In genomic region chr5:16487448-16487847, GRCh38 we compare ENCODE assay signal across 21 cellular contexts. TPM values are rescaled to one million over a fixed set of nuclear protein-coding genes. Genes with fewer than 3 reads are reported as not detected.
DNase-seq lines count a peak whose midpoint lies in the region; ATAC-seq, FAIRE-seq and TF ChIP-seq lines count a peak whose summit lies in the region.
"Had no signal": no experiment of that assay in that cellular context is flagged by ENCODE, and none has a peak within 500 bp of the region (broad histone marks: within the 10 kb centered on the region; RNA-seq: fewer than 3 reads in every experiment).

No MANE protein-coding gene starts in this region.

- H4K20me1 ChIP-seq in HepG2 (ENCODE audit: insufficient read depth, low read length): no peaks in the 10 kb centered on the region

- H3K9me3 ChIP-seq in liver (ENCODE audit: control insufficient read depth in 4 of 4, low read length in 3 of 4): no peaks in the 10 kb centered on the region
- H3K9me3 ChIP-seq in HepG2 (ENCODE audit: low read length): no peaks in the 10 kb centered on the region
- H3K9me3 ChIP-seq in kidney (ENCODE audit: control insufficient read depth in 1 of 2, low read length in 2 of 2): no peaks in the 10 kb centered on the region
- H3K9me3 ChIP-seq in pancreas: no peaks in the 10 kb centered on the region
- H3K9me3 ChIP-seq: A549 had no signal

- H3K4me3 ChIP-seq in liver (ENCODE audit: low read depth in 1 of 3, low read length in 3 of 3) (no peak overlapping the region), HepG2 (replicated peaks in 1 of 3; ENCODE audit: insufficient read depth in 1 of 3, low read depth in 2 of 3, low read length in 3 of 3) (no peak overlapping the region), kidney (ENCODE audit: low read length in 2 of 2) (no peak overlapping the region), pancreas (peak overlapping the region in 1 of 4 donors; percentile 13)
- H3K4me3 ChIP-seq: A549 had no signal

- FAIRE-seq in HepG2 (lab: Jason Lieb, UNC): no peak
- no peak for FAIRE-seq in kidney (lab: Jason Lieb, UNC)
- no peak for FAIRE-seq in pancreas (lab: Jason Lieb, UNC)
- FAIRE-seq: A549 had no signal

- H3K4me1 ChIP-seq in liver (ENCODE audit: control insufficient read depth in 4 of 4, insufficient read depth in 4 of 4, low read length in 3 of 4) (peaks cover 0 to 23% (median 9%) of the 10 kb centered on the region in 4 donors), HepG2 (ENCODE audit: insufficient read depth, low read length) (no peaks in the 10 kb centered on the region), kidney (ENCODE audit: control insufficient read depth in 1 of 2, insufficient read depth in 1 of 2, low read depth in 1 of 2, low read length in 2 of 2) (peaks cover 0 to 14% of the 10 kb centered on the region in 2 donors), pancreas (peaks cover 12 to 41% (median 27%) of the 10 kb centered on the region in 3 donors)

- TF ChIP-seq EP300 in HepG2 (IDR thresholded peaks at IDR 0.05; ENCODE audit: low read depth in 2 of 2, low read length in 2 of 2) (no peak), HepG2 (CRISPR knock-in tag; IDR thresholded peaks at IDR 0.05; ENCODE audit: borderline replicate concordance) (no peak)

- DNase-seq in HepG2 (ENCODE audit: low spot score): no peak
- no peak for DNase-seq in kidney
- DNase-seq in pancreas: peak in 1 of 6 donors; percentile 51
- no peak for DNase-seq in NCI-H1694 treated with DMSO at 0.1 percent for 48 hours (lab: John Stamatoyannopoulos, UW)
- DNase-seq in pons (ENCODE audit: low spot score): no peak
- no peak for DNase-seq in natural killer cell
- DNase-seq: EL, GF-D8, NCI-H1105, NCI-H146, NCI-H2029 treated with DMSO at 0.1 percent for 48 hours, NCI-H226, NCI-H510A treated with DMSO at 0.1 percent for 48 hours, NCI-H748 treated with DMSO at 0.1 percent for 48 hours had no signal

- TF ChIP-seq CTCF in liver (IDR thresholded peaks at IDR 0.05; ENCODE audit: low read depth, low read length, missing input control) (no peak), HepG2 (CRISPR knock-in tag; IDR thresholded peaks at IDR 0.05) (no peak), kidney (IDR thresholded peaks at IDR 0.05; ENCODE audit: borderline replicate concordance, extremely low read depth, insufficient read depth) (no peak), pancreas (IDR thresholded peaks at IDR 0.05) (no peak), natural killer cell (IDR thresholded peaks at IDR 0.05) (no peak)

- no TSS peak for BruUV-seq in HepG2 (replicated peaks; lab: Mats Ljungman, UMichigan)

- no peak overlapping the region for H2AFZ ChIP-seq in HepG2 (ENCODE audit: low read length)

- peaks cover 0 to 4% (median 0%) of the 10 kb centered on the region in 4 donors for H3K36me3 ChIP-seq in liver (ENCODE audit: control insufficient read depth in 4 of 4, insufficient read depth in 3 of 4, low read depth in 1 of 4, low read length in 3 of 4)
- no peaks in the 10 kb centered on the region for H3K36me3 ChIP-seq in HepG2 (replicated peaks in 1 of 2; ENCODE audit: control insufficient read depth in 1 of 2, insufficient read depth in 2 of 2, low read length in 2 of 2)
- H3K36me3 ChIP-seq in kidney (ENCODE audit: control insufficient read depth in 1 of 2, insufficient read depth in 2 of 2, low read length in 2 of 2): no peaks in the 10 kb centered on the region
- no peaks in the 10 kb centered on the region for H3K36me3 ChIP-seq in pancreas

- no peaks in the 10 kb centered on the region for H3K36me3 Mint-ChIP-seq in natural killer cell
- H3K36me3 Mint-ChIP-seq: CD14-positive monocyte, IgD-negative memory B cell had no signal

- CTCF ChIA-PET in HepG2 (lab: Yijun Ruan, JAX; ENCODE audit: low intra/inter-chr PET ratio, low total read pairs): interaction anchor here (0.7 kb wide), 1 partner anchor 65 kb away, joined by 3 read pairs; no protein-coding TSS in a partner anchor

- ATAC-seq in HepG2 (no peak), pancreas (peak; percentile 56 to 66 (median 62)), GM21619 (IDR thresholded peaks at IDR 0.05; ENCODE audit: unreplicated experiment) (no peak), natural killer cell (no peak)
- ATAC-seq: A549 had no signal

- H3K79me2 ChIP-seq in HepG2 (ENCODE audit: insufficient read depth, low read length): no peaks in the 10 kb centered on the region

- H3K27ac ChIP-seq in liver (ENCODE audit: low read depth in 1 of 2, low read length in 2 of 2) (peak overlapping the region; percentile 40 to 64), HepG2 (ENCODE audit: extremely low read length, insufficient read depth, low read length) (no peak overlapping the region), kidney (ENCODE audit: low read depth in 2 of 2, low read length in 2 of 2) (peak overlapping the region; percentile 80 to 85), pancreas (peak overlapping the region; percentile 44 to 83 (median 72))
- H3K27ac ChIP-seq: A549, RWPE1 had no signal

- TF ChIP-seq POLR2A in HepG2 (IDR thresholded peaks at IDR 0.05; ENCODE audit: insufficient read depth in 1 of 2, low read depth in 2 of 2, low read length in 2 of 2): no peak

- no peak overlapping the region for H3K4me3 Mint-ChIP-seq in natural killer cell
- H3K4me3 Mint-ChIP-seq: B cell, CD14-positive monocyte, IgD-negative memory B cell had no signal

- intact Hi-C loops in HepG2 (cut with micrococcal nuclease; ENCODE audit: unreplicated experiment): no loop called here
- intact Hi-C loops in kidney (cut with DNase I): no loop called here
- intact Hi-C loops in pancreas (cut with DNase I): no loop called here
- intact Hi-C loops in natural killer cell (cut with micrococcal nuclease): no loop called here

- in situ Hi-C loops in HepG2 (cut with HindIII; ENCODE audit: extremely low pct_ligation_motif_present, low pct_unique_long_range_greater_than_20kb): loop anchor here (5.0 to 10.0 kb wide), 2 partner anchors 65 to 177 kb away; no protein-coding TSS in a partner anchor

- H3K9me3 Mint-ChIP-seq in natural killer cell: no peaks in the 10 kb centered on the region
- H3K9me3 Mint-ChIP-seq: CD14-positive monocyte, IgD-negative memory B cell had no signal

- H3K4me1 Mint-ChIP-seq in natural killer cell: no peaks in the 10 kb centered on the region
- H3K4me1 Mint-ChIP-seq: B cell, CD14-positive monocyte had no signal

- WGBS in liver: 93% methylated on average over 2 of the region's 2 CpGs
- WGBS in HepG2 (ENCODE audit: low lambda C conversion rate): 52% methylated on average over 2 of the region's 2 CpGs
- WGBS in pancreas, 2 donors: 35 to 38% methylated on average over 2 of the region's 2 CpGs

- H3K27me3 ChIP-seq in liver (ENCODE audit: control insufficient read depth in 4 of 4, insufficient read depth in 4 of 4, low read length in 3 of 4) (no peaks in the 10 kb centered on the region), HepG2 (ENCODE audit: control insufficient read depth in 1 of 2, insufficient read depth in 2 of 2, low read length in 2 of 2) (no peaks in the 10 kb centered on the region; a peak in 1 of 5 replicates), pancreas (no peaks in the 10 kb centered on the region)

- peaks cover 6 to 9% of the 10 kb centered on the region in 2 donors for H3K27me3 Mint-ChIP-seq in natural killer cell (ENCODE audit: low read depth in 2 of 2)
- H3K27me3 Mint-ChIP-seq: B cell, IgD-negative memory B cell had no signal

- no peak overlapping the region for H3K27ac Mint-ChIP-seq in natural killer cell
- H3K27ac Mint-ChIP-seq: B cell, IgD-negative memory B cell had no signal

- H3K4me2 ChIP-seq in HepG2 (ENCODE audit: low read depth, low read length): no peak overlapping the region
- H3K4me2 ChIP-seq: A549 had no signal

- POLR2A ChIA-PET in HepG2 (lab: Yijun Ruan, JAX): no interaction called here

- H3K9ac ChIP-seq in liver (ENCODE audit: low read depth in 1 of 2, low read length in 2 of 2): no peak overlapping the region
- H3K9ac ChIP-seq in HepG2 (ENCODE audit: insufficient read depth, low read depth, low read length): no peak overlapping the region
- H3K9ac ChIP-seq in kidney (ENCODE audit: low read length in 2 of 2): no peak overlapping the region

- TF ChIP-seq RAD21 in liver (IDR thresholded peaks at IDR 0.05): no peak
- no peak for TF ChIP-seq RAD21 in HepG2 (CRISPR knock-in tag; IDR thresholded peaks at IDR 0.05)

TF ChIP-seq in liver, 16 proteins besides CTCF, POLR2A, EP300 and RAD21:
- TF ChIP-seq NR2F2 (IDR thresholded peaks at IDR 0.05) (no peak), HNF4G (IDR thresholded peaks at IDR 0.05) (peak; percentile 26), HNF4A (conservative IDR thresholded peaks at IDR 0.05) (peak in 1 of 2 donors; percentile 46)

TF ChIP-seq in HepG2, 621 proteins besides CTCF, POLR2A, EP300 and RAD21 (continues in another document):
- TF ChIP-seq DPF2 (CRISPR knock-in tag; IDR thresholded peaks at IDR 0.05; ENCODE audit: borderline replicate concordance, low read depth): no peak
- TF ChIP-seq ATF1 (CRISPR knock-in tag; IDR thresholded peaks at IDR 0.05): no peak
- no peak for TF ChIP-seq MAFF (IDR thresholded peaks at IDR 0.05; ENCODE audit: low read depth, low read length)

RNA-seq across cellular contexts. Expression of gene ZNF622, which starts 21.8 kb away (rescaled TPM):
- 10 to 100 TPM; 12.8 to 18.7 TPM for total RNA-seq in liver
- polyA plus RNA-seq in liver: 10 to 100 TPM; 16.1 to 16.6 TPM
- 44.7 and 50.2 TPM in 2 replicates for total RNA-seq in HepG2 (2016; rRNA removed; fragmentation: Illumina TruSeq; extraction: Trizol)
- total RNA-seq in HepG2 (2016; cell fraction: cytosol; rRNA removed; fragmentation: Illumina TruSeq; extraction: Trizol; ENCODE audit: low read depth): 7.9 and 9.2 TPM in 2 replicates
- total RNA-seq in HepG2 (2016; cell fraction: insoluble cytoplasmic fraction; rRNA removed; fragmentation: Illumina TruSeq; extraction: Trizol): 42.5 and 45.6 TPM in 2 replicates
- total RNA-seq in HepG2 (2016; cell fraction: membrane; rRNA removed; fragmentation: Illumina TruSeq; extraction: Trizol): 10.6 and 12.6 TPM in 2 replicates
- total RNA-seq in HepG2 (2016; cell fraction: nucleus; rRNA removed; fragmentation: Illumina TruSeq; extraction: Trizol): 25.0 and 27.5 TPM in 2 replicates
- polyA plus RNA-seq in HepG2 (2011; rRNA removed): 10.9 and 12.1 TPM in 2 replicates
- 11.9 and 12.6 TPM in 2 replicates for polyA plus RNA-seq in HepG2 (2011; cell fraction: cytosol; rRNA removed)
- polyA plus RNA-seq in HepG2 (2011; cell fraction: nucleus; rRNA removed): 6.4 and 7.3 TPM in 2 replicates
- 21.6 and 22.5 TPM in 2 replicates for polyA plus RNA-seq in HepG2 (2012)
- polyA plus RNA-seq in HepG2 (2016; cell fraction: cytosol; fragmentation: Illumina TruSeq; extraction: Trizol; ENCODE audit: low read depth): 5.6 and 6.2 TPM in 2 replicates
- polyA plus RNA-seq in HepG2 (2016; cell fraction: insoluble cytoplasmic fraction; fragmentation: Illumina TruSeq; extraction: Trizol; ENCODE audit: low read depth): 37.3 and 41.8 TPM in 2 replicates
- polyA plus RNA-seq in HepG2 (2016; cell fraction: membrane; fragmentation: Illumina TruSeq; extraction: Trizol; ENCODE audit: low read depth): 6.4 and 8.0 TPM in 2 replicates
- polyA plus RNA-seq in HepG2 (2016; cell fraction: nucleus; fragmentation: Illumina TruSeq; extraction: Trizol; ENCODE audit: insufficient read depth, low read depth): 27.7 and 29.2 TPM in 2 replicates
- 9.9 and 22.3 TPM in 2 replicates for polyA minus RNA-seq in HepG2 (2011; rRNA and poly(A)+ RNA removed; ENCODE audit: low replicate concordance)
- polyA minus RNA-seq in HepG2 (2011; cell fraction: cytosol; rRNA and poly(A)+ RNA removed): 7.6 and 8.3 TPM in 2 replicates
- polyA minus RNA-seq in HepG2 (2011; cell fraction: nucleus; rRNA and poly(A)+ RNA removed): 15.4 and 18.2 TPM in 2 replicates
- total RNA-seq in kidney: 30.2 TPM
- polyA plus RNA-seq in kidney (ENCODE audit: insufficient read depth, low read depth, low replicate concordance): 26.0 TPM
- total RNA-seq in pancreas: 10 to 100 TPM; 23.6 to 52.1 (median 33.1) TPM
- polyA plus RNA-seq in pancreas: 10 to 100 TPM; 19.3 to 21.3 TPM
- total RNA-seq in natural killer cell: 10 to 100 TPM; 36.3 to 45.9 (median 42.9) TPM

Comparison
In these comparisons a context has a peak if more than half of its experiments do, and no peak if none do; other contexts are left out.
1. ATAC-seq: peak in pancreas (4 of 4); none in HepG2 (single experiment), GM21619 (single experiment) and natural killer cell (0 of 3).